Comparison of ENCODE assay signal across 29 cellular contexts in genomic region chr11:6214530-6214929, GRCh38. TPM values are rescaled to one million over a fixed set of nuclear protein-coding genes. Genes with fewer than 3 reads are reported as not detected.
DNase-seq lines count a peak whose midpoint lies in the region; ATAC-seq, FAIRE-seq and TF ChIP-seq lines count a peak whose summit lies in the region.
"Had no signal": no experiment of that assay in that cellular context is flagged by ENCODE, and none has a peak within 500 bp of the region (broad histone marks: within the 10 kb centered on the region; RNA-seq: fewer than 3 reads in every experiment).

No MANE protein-coding gene starts in this region.

- intact Hi-C loops in kidney (cut with DNase I) (no loop called here), spleen (cut with DNase I; ENCODE audit: low total_unique reads) (no loop called here)

- no peak for ATAC-seq in GM21447 (IDR thresholded peaks at IDR 0.05; ENCODE audit: unreplicated experiment)
- ATAC-seq: GM12878 had no signal

- no peaks in the 10 kb centered on the region for H3K27me3 ChIP-seq in spleen (replicated peaks in 1 of 7)
- H3K27me3 ChIP-seq: BE2C, BLaER1 had no signal

- H3K36me3 ChIP-seq in kidney (ENCODE audit: control insufficient read depth in 1 of 2, insufficient read depth in 2 of 2, low read length in 2 of 2) (peaks cover 38 to 45% of the 10 kb centered on the region in 2 donors), spleen (peaks cover 0 to 100% (median 91%) of the 10 kb centered on the region in 6 donors)
- H3K36me3 ChIP-seq: BE2C had no signal

- no peak for FAIRE-seq in kidney (lab: Jason Lieb, UNC)
- FAIRE-seq: A204.1, GM12878, GM19239 had no signal

- TF ChIP-seq CTCF in kidney (IDR thresholded peaks at IDR 0.05; ENCODE audit: borderline replicate concordance, extremely low read depth, insufficient read depth) (no peak), spleen (IDR thresholded peaks at IDR 0.05 in 8 of 11, conservative IDR thresholded peaks at IDR 0.05 in 3 of 11) (no peak)

- H3K4me1 ChIP-seq in kidney (ENCODE audit: control insufficient read depth in 1 of 2, insufficient read depth in 1 of 2, low read depth in 1 of 2, low read length in 2 of 2) (no peaks in the 10 kb centered on the region), spleen (peaks cover 0 to 2% (median 0%) of the 10 kb centered on the region in 6 donors)
- H3K4me1 ChIP-seq: BE2C had no signal

- H3K9me3 ChIP-seq in kidney (ENCODE audit: control insufficient read depth in 1 of 2, low read length in 2 of 2) (no peaks in the 10 kb centered on the region), spleen (no peaks in the 10 kb centered on the region)
- H3K9me3 ChIP-seq: BE2C, BLaER1 had no signal

- no peak overlapping the region for H3K27ac ChIP-seq in kidney (ENCODE audit: low read depth in 2 of 2, low read length in 2 of 2)
- H3K27ac ChIP-seq in spleen = no peak overlapping the region
- H3K27ac ChIP-seq: BLaER1 had no signal

- peak; percentile 3 for DNase-seq in iPS-NIHi11 (ENCODE audit: low spot score)
- peak; percentile 44 for DNase-seq in kidney
- DNase-seq in spleen = peak; percentile 74
- DNase-seq in NCI-H1105 treated with DMSO at 0.1 percent for 48 hours (lab: John Stamatoyannopoulos, UW) = no peak
- DNase-seq: 8988T; ACHN; BE2C; C1 segment of cervical spinal cord; CD4-positive, alpha-beta memory T cell; CD4-positive, CD25-positive, alpha-beta regulatory T cell; CD8-positive, alpha-beta memory T cell; COR-L47; DMS 273 treated with DMSO at 0.1 percent for 48 hours; DMS153; DMS53; DMS79; DND-41; EL; GDM1 had no signal

- no peak overlapping the region for H3K9ac ChIP-seq in kidney (ENCODE audit: low read length in 2 of 2)
- H3K9ac ChIP-seq: BLaER1 had no signal

- H3K4me3 ChIP-seq in kidney (ENCODE audit: low read length in 2 of 2) (no peak overlapping the region), spleen (no peak overlapping the region)
- H3K4me3 ChIP-seq: BLaER1, GM12878 had no signal

- WGBS in spleen, 5 donors = 96 to 98% (median 97%) methylated on average over 8 to 10 of the region's 10 CpGs

- no peak for TF ChIP-seq POLR2A in spleen (IDR thresholded peaks at IDR 0.05)

RNA-seq across cellular contexts. Expression of gene C11orf42, which starts 9.2 kb away (rescaled TPM):
- total RNA-seq in kidney = not detected
- not detected for polyA plus RNA-seq in kidney (ENCODE audit: insufficient read depth, low read depth, low replicate concordance)
- total RNA-seq in spleen = not detected
- not detected for polyA plus RNA-seq in spleen
- total RNA-seq: A673; CD4-positive, alpha-beta memory T cell; CD4-positive, CD25-positive, alpha-beta regulatory T cell; CD8-positive, alpha-beta memory T cell; Daoy; G401; GM12878 had no signal
- polyA plus RNA-seq: AG04450; CD14-positive monocyte; CD4-positive, alpha-beta memory T cell; CD4-positive, CD25-positive, alpha-beta regulatory T cell; CD8-positive, alpha-beta memory T cell had no signal

RNA-seq across cellular contexts. Expression of gene OR52W1, which starts 15.5 kb away (rescaled TPM):
- not detected for total RNA-seq in kidney
- not detected for polyA plus RNA-seq in kidney (ENCODE audit: insufficient read depth, low read depth, low replicate concordance)
- not detected for total RNA-seq in spleen
- polyA plus RNA-seq in spleen = not detected
- total RNA-seq: A673; CD4-positive, alpha-beta memory T cell; CD4-positive, CD25-positive, alpha-beta regulatory T cell; CD8-positive, alpha-beta memory T cell; Daoy; G401; GM12878 had no signal
- polyA plus RNA-seq: AG04450; CD14-positive monocyte; CD4-positive, alpha-beta memory T cell; CD4-positive, CD25-positive, alpha-beta regulatory T cell; CD8-positive, alpha-beta memory T cell; GM12878 had no signal

RNA-seq across cellular contexts. Expression of gene FHIP1B, which starts 19.9 kb away (rescaled TPM):
- total RNA-seq in kidney (42.5 TPM), spleen (10 to 100 TPM; 36.3 to 77.6 (median 41.1) TPM)
- polyA plus RNA-seq in kidney (ENCODE audit: insufficient read depth, low read depth, low replicate concordance) (35.1 TPM), spleen (10 to 100 TPM; 14.9 to 41.6 (median 39.1) TPM)

RNA-seq across cellular contexts. Expression of gene CNGA4, which starts 24.4 kb away (rescaled TPM):
- total RNA-seq in kidney (0.22 TPM), spleen (under 1 TPM in 5 of 7 donors, not detected in 2; 0.23 to 0.60 (median 0.33) TPM)
- polyA plus RNA-seq in kidney (ENCODE audit: insufficient read depth, low read depth, low replicate concordance) (not detected), spleen (under 1 TPM; 0.06 to 0.29 (median 0.09) TPM)
- total RNA-seq: A673, Daoy, G401 had no signal
- polyA plus RNA-seq: CD14-positive monocyte; CD4-positive, alpha-beta memory T cell; CD4-positive, CD25-positive, alpha-beta regulatory T cell; CD8-positive, alpha-beta memory T cell had no signal

RNA-seq across cellular contexts. Expression of gene OR52B2, which starts 44.4 kb away (rescaled TPM):
- not detected for total RNA-seq in kidney
- polyA plus RNA-seq in kidney (ENCODE audit: insufficient read depth, low read depth, low replicate concordance) = not detected
- 1 to 10 TPM in 1 of 7 donors, not detected in 6; 1.2 TPM for total RNA-seq in spleen
- not detected for polyA plus RNA-seq in spleen
- total RNA-seq: A673; CD4-positive, alpha-beta memory T cell; CD4-positive, CD25-positive, alpha-beta regulatory T cell; CD8-positive, alpha-beta memory T cell; Daoy; G401; GM12878 had no signal
- polyA plus RNA-seq: AG04450; CD14-positive monocyte; CD4-positive, alpha-beta memory T cell; CD4-positive, CD25-positive, alpha-beta regulatory T cell; CD8-positive, alpha-beta memory T cell had no signal
